Comparison of ENCODE assay signal across 1 cellular context in genomic region chr4:43776371-43776770, GRCh38.
TF ChIP-seq lines count a peak whose summit lies in the region.

No MANE protein-coding gene starts in this region.

TF ChIP-seq in GM23338, 12 proteins besides CTCF, POLR2A, EP300 and RAD21 (continued from another document):
- no peak for TF ChIP-seq ZNF462 (CRISPR knock-in tag; IDR thresholded peaks at IDR 0.05)
TF ChIP-seq in GM23338: peak in this region for 0.
